ENCODE assay signal across 12 cellular contexts in the genomic region with DNA sequence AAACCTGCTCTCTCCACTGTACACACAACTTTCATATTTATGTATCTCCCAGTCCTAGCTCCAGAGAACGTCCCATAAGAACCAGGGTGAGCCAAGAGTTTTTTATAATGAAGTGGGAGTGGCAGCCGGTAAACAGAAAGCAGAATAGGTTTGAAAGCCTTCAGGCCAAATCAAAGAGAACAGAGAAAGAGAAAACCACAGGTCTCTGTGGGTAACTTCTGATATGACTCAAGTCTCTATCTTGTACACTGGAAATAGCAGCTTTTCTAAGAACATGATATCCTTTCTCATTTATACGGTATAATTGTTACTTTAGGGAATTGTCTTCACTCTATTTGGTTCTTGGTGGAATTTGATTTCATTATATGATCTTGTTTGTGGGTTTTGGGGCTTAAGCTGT.
A peak's percentile ranks its signal among the peaks of the same experiment; 100 is the strongest.
DNase-seq lines count a peak whose midpoint lies in the region; ATAC-seq and TF ChIP-seq lines count a peak whose summit lies in the region.
"Had no signal": no experiment of that assay in that cellular context is flagged by ENCODE, and none has a peak within 500 bp of the region (broad histone marks: within the 10 kb centered on the region; RNA-seq: fewer than 3 reads in every experiment).

No MANE protein-coding gene starts in this region.

- H3K27ac ChIP-seq in PC-9: no peak overlapping the region
- H3K27ac ChIP-seq: HL-60 had no signal

- no peaks in the 10 kb centered on the region for H3K4me1 ChIP-seq in BE2C
- H3K4me1 ChIP-seq in PC-9 (replicated peaks; ENCODE audit: insufficient read depth): no peaks in the 10 kb centered on the region

- no peaks in the 10 kb centered on the region for H3K36me3 ChIP-seq in BE2C
- H3K36me3 ChIP-seq in PC-9 (ENCODE audit: low read depth): no peaks in the 10 kb centered on the region

- H2AFZ ChIP-seq in PC-9: no peak overlapping the region

- H3K9me3 ChIP-seq in BE2C (no peaks in the 10 kb centered on the region), PC-9 (ENCODE audit: insufficient read depth, low read depth) (no peaks in the 10 kb centered on the region)

- peak; percentile 5 for DNase-seq in choroid plexus epithelial cell (ENCODE audit: low read depth)
- DNase-seq in stimulated activated naive CD4-positive, alpha-beta T cell treated with Interleukin-2 at 50 U/mL for 16 hours (lab: John Stamatoyannopoulos, UW): no peak
- no peak for DNase-seq in activated naive CD4-positive, alpha-beta T cell (lab: John Stamatoyannopoulos, UW)
- no peak for DNase-seq in BE2C
- DNase-seq in PC-9: no peak
- DNase-seq: DMS79; left colon; stimulated activated CD8-positive, alpha-beta memory T cell treated with anti-CD3 and anti-CD28 coated beads, Interleukin-4, amount 100 ng/mL, for 48 hours had no signal

- H3F3A ChIP-seq in PC-9 (ENCODE audit: insufficient read depth, low read depth): no peaks in the 10 kb centered on the region

- H3K27me3 ChIP-seq in BE2C: no peaks in the 10 kb centered on the region
- H3K27me3 ChIP-seq in PC-9 (ENCODE audit: insufficient read depth, low read depth): 0 out of 2 replicates have a peak, but pooled peaks cover 6% of the 10 kb centered on the region

- no peak for TF ChIP-seq CTCF in choroid plexus epithelial cell (conservative IDR thresholded peaks at IDR 0.05; ENCODE audit: low read depth, low read length)
- no peak for TF ChIP-seq CTCF in BE2C (IDR thresholded peaks at IDR 0.05; ENCODE audit: low read depth, low read length)
- no peak for TF ChIP-seq CTCF in PC-9 (conservative IDR thresholded peaks at IDR 0.05)

- intact Hi-C loops in PC-9 (cut with micrococcal nuclease; ENCODE audit: unreplicated experiment): no loop called here

- no peak overlapping the region for H3K4me2 ChIP-seq in PC-9

- CTCF ChIA-PET in PC-9 (lab: Charles Lee): no interaction called here

- H3K9me2 ChIP-seq in PC-9 (ENCODE audit: insufficient read depth): no peaks in the 10 kb centered on the region

- H4K20me1 ChIP-seq in PC-9 (ENCODE audit: insufficient read depth): no peaks in the 10 kb centered on the region

- BruUV-seq in PC-9 (replicated peaks; lab: Mats Ljungman, UMichigan): no TSS peak

- POLR2A ChIA-PET in PC-9 (lab: Charles Lee; ENCODE audit: unreplicated experiment): no interaction called here

- H3K79me2 ChIP-seq in PC-9 (ENCODE audit: low read depth): no peaks in the 10 kb centered on the region

- H3K4me3 ChIP-seq in choroid plexus epithelial cell (ENCODE audit: low read depth, low read length) (no peak overlapping the region), BE2C (ENCODE audit: low read depth, low read length) (no peak overlapping the region), PC-9 (no peak overlapping the region)

- peak; percentile 99 for ATAC-seq in GM18868 (IDR thresholded peaks at IDR 0.05; ENCODE audit: unreplicated experiment)
- ATAC-seq in GM21619 (IDR thresholded peaks at IDR 0.05; ENCODE audit: unreplicated experiment): peak; percentile 98
- ATAC-seq in HG03342 (IDR thresholded peaks at IDR 0.05; ENCODE audit: unreplicated experiment): peak; percentile 99
- ATAC-seq: left colon had no signal
